28 cellular contexts compared by ENCODE assay signal in genomic region chr2:229601936-229602335, GRCh38.
"Had no signal": no experiment of that assay in that cellular context is flagged by ENCODE, and none has a peak within 500 bp of the region (broad histone marks: within the 10 kb centered on the region; RNA-seq: fewer than 3 reads in every experiment).

No MANE protein-coding gene starts in this region.

- H3K9me3 ChIP-seq: adrenal gland had no signal

- H3K4me3 ChIP-seq: adrenal gland had no signal

- H3K27ac ChIP-seq: adrenal gland, VCaP had no signal

- DNase-seq: activated CD4-positive, alpha-beta T cell treated with anti-CD3 and anti-CD28 coated beads for 36 hours; activated CD4-positive, alpha-beta T cell treated with anti-CD3 and anti-CD28 coated beads, Interleukin-2, amount 50 U/mL, for 1 hour; activated CD8-positive, alpha-beta memory T cell treated with anti-CD3 and anti-CD28 coated beads, Interleukin-2, amount 50 U/mL, for 4 hours; activated CD8-positive, alpha-beta T cell treated with anti-CD3 and anti-CD28 coated beads for 36 hours; activated gamma-delta T cell treated with Interleukin-2 at 50 U/mL for 16 hours; activated naive CD4-positive, alpha-beta T cell treated with anti-CD3 and anti-CD28 coated beads, Interleukin-2, amount 50 U/mL, for 16 hours; activated naive CD8-positive, alpha-beta T cell treated with anti-CD3 and anti-CD28 coated beads, Interleukin-2, amount 10 ng/mL, durations not matched to agents 7 days and 5 days; activated T-cell treated with anti-CD3 and anti-CD28 coated beads, Interleukin-2, amount 50 U/mL, for 72 hours; adrenal gland; anterior cingulate cortex; cortex of kidney; Kasumi-1; NCI-H1092; NCI-H1417; NCI-H1930; NCI-H2107; NCI-H2171 treated with DMSO at 0.1 percent for 48 hours; NCI-H345; NCI-H510A; NCI-H526 treated with DMSO at 0.1 percent for 48 hours; NCI-H82; OCI-M1; SHP77 treated with DMSO at 0.1 percent for 48 hours; T-helper 17 cell; T1000 had no signal

- H3K27me3 ChIP-seq: adrenal gland had no signal

- FAIRE-seq: RCC 7860, TTC549 had no signal

- H3K36me3 ChIP-seq: adrenal gland had no signal
